ENCODE assay signal across 8 cellular contexts in the genomic region with DNA sequence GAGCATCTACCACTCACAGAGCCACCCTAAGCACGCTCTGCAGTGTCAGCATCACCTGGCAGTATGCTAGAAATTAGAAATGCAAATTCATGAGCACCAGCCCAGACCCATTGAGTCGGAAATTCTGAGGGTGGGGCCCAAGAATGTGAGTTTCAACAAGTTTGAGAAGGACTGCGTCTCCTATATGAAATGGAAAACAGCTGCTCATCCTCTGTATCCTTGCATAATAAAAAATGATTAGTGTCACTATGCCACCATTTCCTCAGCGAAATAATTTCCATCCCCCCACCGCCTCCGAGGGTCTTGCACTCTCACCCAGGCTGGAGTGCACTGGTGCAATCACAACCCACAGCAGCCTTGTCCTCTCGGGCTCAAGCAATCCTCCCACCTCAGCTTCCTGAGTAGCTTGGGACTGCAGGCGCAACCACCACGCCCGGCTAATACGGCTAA. TPM values are rescaled to one million over a fixed set of nuclear protein-coding genes. Genes with fewer than 3 reads are reported as not detected.
DNase-seq lines count a peak whose midpoint lies in the region; ATAC-seq and TF ChIP-seq lines count a peak whose summit lies in the region.

No MANE protein-coding gene starts in this region.

- TF ChIP-seq POLR2A in GM19099 (IDR thresholded peaks at IDR 0.05; ENCODE audit: extremely low read depth, insufficient read length, low read depth) = peak; percentile 21

- no peaks in the 10 kb centered on the region for H3K36me3 Mint-ChIP-seq in natural killer cell

- peak in 1 of 2 experiments; percentile 43 for DNase-seq in HL-60 (ENCODE audit: low read depth in 1 of 2, low spot score in 1 of 2)
- peak; percentile 75 for DNase-seq in activated effector memory CD4-positive, alpha-beta T cell treated with anti-CD3 and anti-CD28 coated beads, Interleukin-2, amount 50 U/mL, for 16 hours
- peak; percentile 35 for DNase-seq in natural killer cell
- no peak for DNase-seq in brain microvascular endothelial cell
- DNase-seq in retina = no peak

- peaks cover 57 to 60% of the 10 kb centered on the region in 2 donors for H3K4me1 Mint-ChIP-seq in natural killer cell

- H3K27me3 Mint-ChIP-seq in natural killer cell (ENCODE audit: low read depth in 2 of 2) = no peaks in the 10 kb centered on the region

- H3K4me3 ChIP-seq in HL-60 (replicated peaks; ENCODE audit: insufficient read depth, low read length) (peak overlapping the region; percentile 63), brain microvascular endothelial cell (ENCODE audit: low read depth, low read length) (no peak overlapping the region)

- in situ Hi-C loops in brain microvascular endothelial cell (cut with HindIII; ENCODE audit: low pct_ligation_motif_present, low sequenced_read_pairs) = no loop called here

- H3K27ac ChIP-seq in HL-60 (replicated peaks) (peak overlapping the region; percentile 95), brain microvascular endothelial cell (no peak overlapping the region)

- H3K27me3 ChIP-seq in HL-60 (ENCODE audit: insufficient read depth, poor library complexity, severe bottlenecking) (no peaks in the 10 kb centered on the region), brain microvascular endothelial cell (replicated peaks) (peaks cover 29% of the 10 kb centered on the region)

- no peak for TF ChIP-seq CTCF in HL-60 (IDR thresholded peaks at IDR 0.05; ENCODE audit: insufficient read depth, low read length)
- no peak for TF ChIP-seq CTCF in natural killer cell (IDR thresholded peaks at IDR 0.05)
- no peak for TF ChIP-seq CTCF in brain microvascular endothelial cell (IDR thresholded peaks at IDR 0.05; ENCODE audit: low read depth, low read length, missing control alignments)

- no peaks in the 10 kb centered on the region for H3K36me3 ChIP-seq in brain microvascular endothelial cell (replicated peaks)

- ATAC-seq in natural killer cell (no peak), HG03139 (IDR thresholded peaks at IDR 0.05; ENCODE audit: unreplicated experiment) (no peak), HG03469 (IDR thresholded peaks at IDR 0.05; ENCODE audit: unreplicated experiment) (no peak)

- peak overlapping the region; percentile 98 to 99 for H3K27ac Mint-ChIP-seq in natural killer cell

- no peaks in the 10 kb centered on the region for H3K9me3 Mint-ChIP-seq in natural killer cell

- peak overlapping the region; percentile 99 for H3K4me3 Mint-ChIP-seq in natural killer cell

- intact Hi-C loops in natural killer cell (cut with micrococcal nuclease) = loop anchor here (1.0 to 10.0 kb wide), 6 partner anchors 71 to 1767 kb away; no protein-coding TSS in a partner anchor

RNA-seq across cellular contexts. Expression of a gene that starts 1.3 kb away (rescaled TPM):
- total RNA-seq in natural killer cell = 100 to 1,000 TPM; 172 to 218 (median 207) TPM

Comparison
In these comparisons a context has a peak if more than half of its experiments do, and no peak if none do; other contexts are left out.
1. DNase-seq: peak in activated effector memory CD4-positive, alpha-beta T cell treated with anti-CD3 and anti-CD28 coated beads, Interleukin-2, amount 50 U/mL, for 16 hours (single experiment) and natural killer cell (single experiment); none in brain microvascular endothelial cell (single experiment) and retina (single experiment).